26 cellular contexts compared by ENCODE assay signal in the genomic region with DNA sequence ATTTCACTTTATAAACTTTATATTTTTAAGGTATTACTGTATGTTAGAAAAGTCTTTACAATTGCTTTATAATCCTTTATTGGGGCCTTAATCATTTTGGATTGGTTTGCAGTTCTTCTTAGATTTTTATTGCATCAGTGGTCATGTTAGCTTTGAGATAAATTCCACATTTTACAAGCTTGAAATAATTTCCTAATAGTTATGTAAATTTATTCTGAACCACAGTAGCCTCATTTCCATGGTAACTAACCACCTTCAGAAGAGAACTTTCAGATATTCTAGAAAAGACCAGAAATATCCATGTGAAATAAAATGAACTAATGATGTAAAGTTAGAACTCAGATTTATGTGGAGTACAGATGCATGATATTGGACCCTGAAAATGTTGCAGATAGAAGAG.
"Had no signal": no experiment of that assay in that cellular context is flagged by ENCODE, and none has a peak within 500 bp of the region (broad histone marks: within the 10 kb centered on the region; RNA-seq: fewer than 3 reads in every experiment).

No MANE protein-coding gene starts in this region.

- H3K27ac ChIP-seq: colonic mucosa, epithelial cell of prostate, esophagus squamous epithelium, gastrocnemius medialis, heart right ventricle, left lung, lower lobe of right lung had no signal

- H3K36me3 ChIP-seq: colonic mucosa, heart right ventricle, left lung, lower lobe of right lung had no signal

- DNase-seq: colonic mucosa; cortex of kidney; effector CD8-positive, alpha-beta T cell; effector memory CD8-positive, alpha-beta T cell; endodermal cell; erythroblast; esophagus squamous epithelium; foreskin fibroblast; foreskin melanocyte; gastrocnemius medialis; glutamatergic neuron; head of caudate nucleus; heart right ventricle; hippocampal formation; islet precursor cell; kidney; left lung; left ventricle myocardium superior; lower lobe of right lung; mesenchymal stem cell; mucosa of descending colon; naive B cell; naive thymus-derived CD8-positive, alpha-beta T cell had no signal

- H3K9me3 ChIP-seq: colonic mucosa, esophagus squamous epithelium, gastrocnemius medialis, lower lobe of right lung, mucosa of descending colon had no signal

- H3K4me3 ChIP-seq: colonic mucosa, esophagus squamous epithelium, gastrocnemius medialis, heart right ventricle, left lung, lower lobe of right lung, mucosa of descending colon had no signal

- ATAC-seq: effector memory CD8-positive, alpha-beta T cell; esophagus mucosa; gastrocnemius medialis; heart right ventricle; left lung; left ventricle myocardium superior; lower lobe of right lung; mucosa of descending colon; naive thymus-derived CD8-positive, alpha-beta T cell had no signal

- FAIRE-seq: endometrium, kidney had no signal
